ENCODE assay signal across 21 cellular contexts in genomic region chr1:3003039-3003940, GRCh38. TPM values are rescaled to one million over a fixed set of nuclear protein-coding genes. Genes with fewer than 3 reads are reported as not detected.
"Had no signal": no experiment of that assay in that cellular context is flagged by ENCODE, and none has a peak within 500 bp of the region (broad histone marks: within the 10 kb centered on the region; RNA-seq: fewer than 3 reads in every experiment).

No MANE protein-coding gene starts in this region.

- H3K27ac ChIP-seq: colonic mucosa, esophagus muscularis mucosa, parathyroid adenoma, SK-N-MC, suprapubic skin had no signal

- H2AFZ ChIP-seq: parathyroid adenoma had no signal

- H3K4me1 Mint-ChIP-seq: T-cell had no signal

- ATAC-seq: activated naive CD4-positive, alpha-beta T cell treated with anti-CD3 and anti-CD28 coated beads, Interleukin-2, amount 50 U/mL, for 72 hours; T-cell had no signal

- H3K36me3 ChIP-seq: colonic mucosa, esophagus muscularis mucosa, suprapubic skin had no signal

- DNase-seq: activated CD4-positive, alpha-beta T cell treated with anti-CD3 and anti-CD28 coated beads for 1 hour; activated CD4-positive, alpha-beta T cell treated with anti-CD3 and anti-CD28 coated beads, Interleukin-2, amount 50 U/mL, for 4 hours; activated effector memory CD4-positive, alpha-beta T cell treated with Interleukin-2 at 50 U/mL for 16 hours; activated T-cell treated with anti-CD3 and anti-CD28 coated beads, Interleukin-2, amount 50 U/mL, for 24 hours; caudate nucleus; colonic mucosa; effector CD4-positive, alpha-beta T cell; midbrain; small intestine; T1000 had no signal

- H3K4me3 ChIP-seq: colonic mucosa, esophagus muscularis mucosa, SK-N-MC, suprapubic skin had no signal

- H3K27ac Mint-ChIP-seq: activated naive CD4-positive, alpha-beta T cell treated with anti-CD3 and anti-CD28 coated beads, Interleukin-2, amount 50 U/mL, for 72 hours; activated T-cell treated with anti-CD3 and anti-CD28 coated beads, Interleukin-2, amount 50 U/mL, for 24 hours; stimulated activated naive CD8-positive, alpha-beta T cell treated with anti-CD3 and anti-CD28 coated beads, Interleukin-15, Interleukin-2, amounts not matched to agents 100 ng/mL and 50 ng/mL, for 24 hours; T-cell had no signal

- H3K79me2 ChIP-seq: parathyroid adenoma had no signal

- H3K4me1 ChIP-seq: colonic mucosa, esophagus muscularis mucosa, parathyroid adenoma, suprapubic skin had no signal

- H3K9me3 ChIP-seq: colonic mucosa had no signal

- H3K27me3 ChIP-seq: colonic mucosa had no signal

- H3K9ac ChIP-seq: parathyroid adenoma had no signal

- H3K4me3 Mint-ChIP-seq: activated T-cell treated with anti-CD3 and anti-CD28 coated beads, Interleukin-2, amount 50 U/mL, for 24 hours; stimulated activated naive CD8-positive, alpha-beta T cell treated with anti-CD3 and anti-CD28 coated beads, Interleukin-15, Interleukin-2, amounts not matched to agents 100 ng/mL and 50 ng/mL, for 24 hours; T-cell had no signal

- H3K36me3 Mint-ChIP-seq: T-cell had no signal

RNA-seq across cellular contexts. Expression of gene ACTRT2, which starts 18.0 kb away (rescaled TPM):
- total RNA-seq: activated naive CD4-positive, alpha-beta T cell treated with anti-CD3 and anti-CD28 coated beads, Interleukin-2, amount 50 U/mL, for 72 hours; colonic mucosa; esophagus muscularis mucosa; lower leg skin; renal cortical epithelial cell; suprapubic skin; T-cell; ureter had no signal
- polyA plus RNA-seq: keratinocyte, small intestine had no signal
